1 cellular context compared by ENCODE assay signal in genomic region chr4:94207469-94208224, GRCh38.
TF ChIP-seq lines count a peak whose summit lies in the region.

Gene SMARCAD1 (plus strand): TSS chr4:94207865. CDS start chr4:94208395, 530 bp downstream.

TF ChIP-seq in GM12878, 131 proteins besides CTCF, POLR2A, EP300 and RAD21 (continued from another document and continues in another):
- TF ChIP-seq ZNF687 (IDR thresholded peaks at IDR 0.05), result peak; percentile 89
- peak; percentile 50 for TF ChIP-seq SIX5 (IDR thresholded peaks at IDR 0.05; ENCODE audit: low read depth, low read length, severe bottlenecking)
- TF ChIP-seq JUND (IDR thresholded peaks at IDR 0.05; ENCODE audit: low read depth, low read length), result no peak
- no peak; the same call in 1 of the 2 replicates for TF ChIP-seq MAX (IDR thresholded peaks at IDR 0.05; ENCODE audit: low read depth, low read length)
- TF ChIP-seq E2F4 (IDR thresholded peaks at IDR 0.05; ENCODE audit: low read depth, low read length), result no peak
- peak; percentile 63 for TF ChIP-seq E4F1 (IDR thresholded peaks at IDR 0.05; ENCODE audit: borderline replicate concordance, partially characterized antibody)
- TF ChIP-seq SMC3 (IDR thresholded peaks at IDR 0.05; ENCODE audit: borderline replicate concordance, low read length), result no peak
- TF ChIP-seq ATF2 (IDR thresholded peaks at IDR 0.05; ENCODE audit: low read length), result peak; percentile 66
- no peak for TF ChIP-seq PKNOX1 (IDR thresholded peaks at IDR 0.05)
- no peak for TF ChIP-seq ZZZ3 (IDR thresholded peaks at IDR 0.05; ENCODE audit: control insufficient read depth, insufficient read length, low read depth)
- TF ChIP-seq BCL11A (IDR thresholded peaks at IDR 0.05; ENCODE audit: low read depth, low read length), result no peak
- TF ChIP-seq MEF2A (IDR thresholded peaks at IDR 0.05; ENCODE audit: insufficient read depth, low read depth, low read length), result no peak
- no peak for TF ChIP-seq NRF1 (conservative IDR thresholded peaks at IDR 0.05; ENCODE audit: low read depth, low read length)
- peak; percentile 79 for TF ChIP-seq MXI1 (IDR thresholded peaks at IDR 0.05; ENCODE audit: low read depth, low read length)
- peak; percentile 86 for TF ChIP-seq TAF1 (IDR thresholded peaks at IDR 0.05; ENCODE audit: borderline replicate concordance, low read depth, low read length)
- TF ChIP-seq HDGF (IDR thresholded peaks at IDR 0.05), result no peak
- no peak for TF ChIP-seq IRF5 (IDR thresholded peaks at IDR 0.05; ENCODE audit: borderline replicate concordance)
- TF ChIP-seq TCF7 (IDR thresholded peaks at IDR 0.05; ENCODE audit: borderline replicate concordance), result no peak; the same call in 1 of the 2 replicates
- peak; percentile 72; the same call in 1 of the 2 replicates for TF ChIP-seq STAT1 (conservative IDR thresholded peaks at IDR 0.05)
- TF ChIP-seq SUZ12 (IDR thresholded peaks at IDR 0.05; ENCODE audit: unreplicated experiment), result no peak
- TF ChIP-seq REST (IDR thresholded peaks at IDR 0.05; ENCODE audit: low read depth, low read length), result no peak
- peak; percentile 79 to 96; a peak in 3 of 4 replicates for TF ChIP-seq BHLHE40 (IDR thresholded peaks at IDR 0.05; ENCODE audit: borderline replicate concordance in 1 of 2, low read depth in 2 of 2, low read length in 1 of 2)
- peak; percentile 67 for TF ChIP-seq SIN3A (IDR thresholded peaks at IDR 0.05; ENCODE audit: low read depth, low read length)
- TF ChIP-seq RBBP5 (conservative IDR thresholded peaks at IDR 0.05), result no peak
- TF ChIP-seq SPI1 (IDR thresholded peaks at IDR 0.05; ENCODE audit: borderline replicate concordance, insufficient read depth, low read depth, low read length), result no peak
- 0 out of 2 replicates have a peak, but pooled peaks have one; percentile 44 for TF ChIP-seq MTA3 (IDR thresholded peaks at IDR 0.05; ENCODE audit: borderline replicate concordance, low read length)
- no peak for TF ChIP-seq WRNIP1 (IDR thresholded peaks at IDR 0.05; ENCODE audit: borderline replicate concordance, low read depth, low read length)
- peak; percentile 64; the same call in 1 of the 2 replicates for TF ChIP-seq LARP7 (IDR thresholded peaks at IDR 0.05)
- no peak for TF ChIP-seq STAT3 (IDR thresholded peaks at IDR 0.05; ENCODE audit: low read depth, low read length)
- 0 out of 2 replicates have a peak, but pooled peaks have one; percentile 53 for TF ChIP-seq BACH1 (IDR thresholded peaks at IDR 0.05; ENCODE audit: borderline replicate concordance)
- TF ChIP-seq IRF3 (IDR thresholded peaks at IDR 0.05), result no peak
- peak; percentile 61 for TF ChIP-seq CUX1 (IDR thresholded peaks at IDR 0.05; ENCODE audit: insufficient replicate concordance, low read depth, low read length)
- peak; percentile 89 for TF ChIP-seq PML (IDR thresholded peaks at IDR 0.05; ENCODE audit: low read length)
